8 cellular contexts compared by ENCODE assay signal in the genomic region with DNA sequence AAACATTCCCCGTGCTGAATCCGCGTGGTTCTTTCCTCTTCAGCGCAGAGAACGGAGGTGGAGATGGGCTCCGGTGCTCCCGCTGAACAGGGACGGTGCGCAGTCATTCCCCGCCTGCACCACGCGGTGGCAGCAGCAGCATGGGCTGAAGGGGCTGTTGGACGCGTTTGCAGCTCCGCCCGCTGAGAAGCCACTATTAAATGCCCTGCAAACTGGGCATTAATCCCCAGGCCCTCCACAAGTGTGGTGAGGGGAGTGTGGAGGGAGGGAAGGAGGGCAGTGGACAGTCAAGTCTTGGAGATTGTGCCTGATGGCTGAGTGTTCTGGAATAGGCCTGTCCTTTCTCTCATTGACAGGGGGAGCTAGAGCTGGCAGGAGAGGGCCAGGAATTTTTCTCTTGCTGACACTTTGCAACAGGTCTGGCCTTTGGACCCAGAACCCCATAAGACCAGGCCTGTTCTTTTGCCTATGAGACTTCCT.
DNase-seq lines count a peak whose midpoint lies in the region; ATAC-seq and TF ChIP-seq lines count a peak whose summit lies in the region.

No MANE protein-coding gene starts in this region.

- H3K79me1 ChIP-seq in IMR-90 (ENCODE audit: low read depth in 1 of 2, low read length in 2 of 2), result peaks cover 0 to 7% of the 10 kb centered on the region in 2 experiments; a peak in 2 of 4 replicates

- TF ChIP-seq POLR2A in IMR-90 (IDR thresholded peaks at IDR 0.05; ENCODE audit: low read depth, low read length) (peak; percentile 63; the same call in 1 of the 2 replicates), thyroid gland (IDR thresholded peaks at IDR 0.05) (no peak)

- peak overlapping the region; percentile 73 for H3K4ac ChIP-seq in IMR-90 (ENCODE audit: low read depth, low read length)

- H3K27ac ChIP-seq in DOHH2 (ENCODE audit: low read depth, low read length) (no peak overlapping the region), IMR-90 (ENCODE audit: insufficient read depth, low read length) (peak overlapping the region; percentile 55; the same call in 1 of the 2 replicates), thyroid gland (no peak overlapping the region)

- H3K36me3 ChIP-seq in DOHH2 (ENCODE audit: control insufficient read depth, low read length), result no peaks in the 10 kb centered on the region
- H3K36me3 ChIP-seq in IMR-90 (ENCODE audit: control insufficient read depth, insufficient read depth, low read length), result no peaks in the 10 kb centered on the region
- H3K36me3 ChIP-seq in thyroid gland, result no peaks in the 10 kb centered on the region

- CTCF ChIA-PET in IMR-90 (lab: Yijun Ruan, JAX), result interaction anchor here (0.5 to 2.8 kb wide), 20 partner anchors 11 to 944 kb away, joined by 3 to 22 read pairs (median 4); no protein-coding TSS in a partner anchor

- 0 out of 2 replicates have a peak overlapping the region, but pooled peaks have one; percentile 5 for H3K18ac ChIP-seq in IMR-90 (ENCODE audit: low read depth, low read length)

- H2BK5ac ChIP-seq in IMR-90 (ENCODE audit: low read depth, low read length, poor library complexity, severe bottlenecking), result peak overlapping the region; percentile 35

- H2AFZ ChIP-seq in IMR-90 (replicated peaks; ENCODE audit: low read length, poor library complexity), result peak overlapping the region; percentile 93

- in situ Hi-C loops in IMR-90 (cut with MboI; ENCODE audit: low sequenced_read_pairs), result loop anchor here (10.0 kb wide), 2 partner anchors 742 to 942 kb away; no protein-coding TSS in a partner anchor

- H2BK120ac ChIP-seq in IMR-90 (ENCODE audit: low read depth, low read length), result peak overlapping the region; percentile 83

- H3K27me3 ChIP-seq in DOHH2 (ENCODE audit: control insufficient read depth, low read length) (peaks cover 21% of the 10 kb centered on the region), IMR-90 (ENCODE audit: control insufficient read depth, insufficient read depth, low read length) (no peaks in the 10 kb centered on the region), thyroid gland (no peaks in the 10 kb centered on the region)

- H3K4me2 ChIP-seq in DOHH2 (ENCODE audit: low read length) (peak overlapping the region; percentile 2; the same call in 1 of the 2 replicates), IMR-90 (ENCODE audit: low read depth, low read length) (peak overlapping the region; percentile 65)

- H3F3A ChIP-seq in DOHH2 (ENCODE audit: control insufficient read depth, insufficient read depth), result no peaks in the 10 kb centered on the region

- peak overlapping the region; percentile 19 for H2AK9ac ChIP-seq in IMR-90 (replicated peaks; ENCODE audit: low read depth, low read length, poor library complexity)

- no peaks in the 10 kb centered on the region for H3K9me3 ChIP-seq in DOHH2 (ENCODE audit: control insufficient read depth, insufficient read depth, low read length)
- no peaks in the 10 kb centered on the region for H3K9me3 ChIP-seq in IMR-90 (ENCODE audit: control insufficient read depth, insufficient read depth, low read length)
- no peaks in the 10 kb centered on the region for H3K9me3 ChIP-seq in thyroid gland

- H4K8ac ChIP-seq in IMR-90 (ENCODE audit: low read depth in 2 of 2, low read length in 2 of 2), result peak overlapping the region in 1 of 2 experiments; percentile 53; a peak in 2 of 4 replicates

- H3K4me3 ChIP-seq in DOHH2 (ENCODE audit: low read length) (no peak overlapping the region), IMR-90 (ENCODE audit: insufficient read depth, low read depth, low read length) (peak overlapping the region; percentile 23; the same call in 1 of the 2 replicates), thyroid gland (replicated peaks in 1 of 3) (no peak overlapping the region)

- peak overlapping the region; percentile 44; the same call in 1 of the 2 replicates for H3K14ac ChIP-seq in IMR-90 (replicated peaks; ENCODE audit: low read depth, low read length)

- H3K9me2 ChIP-seq in DOHH2 (replicated peaks; ENCODE audit: control insufficient read depth, low read length), result no peaks in the 10 kb centered on the region

- H4K5ac ChIP-seq in IMR-90 (ENCODE audit: low read depth, low read length), result no peak overlapping the region

- H3K23ac ChIP-seq in IMR-90 (ENCODE audit: low read depth, low read length), result peak overlapping the region; percentile 20; the same call in 1 of the 2 replicates

- peak overlapping the region; percentile 59; the same call in 1 of the 2 replicates for H3K56ac ChIP-seq in IMR-90 (ENCODE audit: extremely low read depth, insufficient read depth, low read length)

- H4K20me1 ChIP-seq in DOHH2 (ENCODE audit: control insufficient read depth, insufficient read depth, low read depth, low read length) (no peaks in the 10 kb centered on the region), IMR-90 (ENCODE audit: insufficient read depth, low read length) (no peaks in the 10 kb centered on the region)

- no peaks in the 10 kb centered on the region for H3K79me2 ChIP-seq in DOHH2 (ENCODE audit: control insufficient read depth, low read length)

- H3K4me1 ChIP-seq in DOHH2 (ENCODE audit: control insufficient read depth, low read length), result 0 out of 2 replicates have a peak, but pooled peaks cover 4% of the 10 kb centered on the region
- H3K4me1 ChIP-seq in IMR-90 (ENCODE audit: control insufficient read depth, insufficient read depth, low read length), result peaks cover 13% of the 10 kb centered on the region
- peaks cover 8 to 13% of the 10 kb centered on the region in 2 donors for H3K4me1 ChIP-seq in thyroid gland

- 0 out of 3 replicates have a peak overlapping the region, but pooled peaks have one; percentile 3 for H2BK15ac ChIP-seq in IMR-90 (ENCODE audit: low read depth, low read length)

- peaks cover 9% of the 10 kb centered on the region for H3K9me1 ChIP-seq in IMR-90 (ENCODE audit: insufficient read depth, low read length)

- dilution Hi-C loops in IMR-90 (cut with HindIII; ENCODE audit: low sequenced_read_pairs, unreplicated experiment), result no loop called here

- peak overlapping the region; percentile 82 for H2BK20ac ChIP-seq in IMR-90 (ENCODE audit: low read depth, low read length)

- DNase-seq in IMR-90 (peak; percentile 79), SHP77 treated with DMSO at 0.1 percent for 48 hours (lab: John Stamatoyannopoulos, UW) (peak; percentile 35), activated gamma-delta T cell (lab: John Stamatoyannopoulos, UW) (peak; percentile 23), globus pallidus (ENCODE audit: low spot score) (peak; percentile 66), omental fat pad (ENCODE audit: low spot score) (peak; percentile 73), thyroid gland (peak; percentile 85 to 89)

- peak overlapping the region; percentile 44; the same call in 1 of the 2 replicates for H2AK5ac ChIP-seq in IMR-90 (ENCODE audit: low read depth, low read length)

- H4K91ac ChIP-seq in IMR-90 (ENCODE audit: insufficient read depth, low read depth, low read length), result peak overlapping the region; percentile 77

- peak; percentile 99 for TF ChIP-seq RAD21 in IMR-90 (IDR thresholded peaks at IDR 0.05; ENCODE audit: low read length)

- ATAC-seq in GM21717 (IDR thresholded peaks at IDR 0.05; ENCODE audit: unreplicated experiment), result peak; percentile 85
- peak; percentile 88 for ATAC-seq in IMR-90 (ENCODE audit: low read depth)
- peak; percentile 84 for ATAC-seq in omental fat pad (ENCODE audit: low FRiP score)

- WGBS in IMR-90 (ENCODE audit: extremely low coverage in 2 of 2, insufficient read length in 1 of 2), 2 experiments, result no CpG with 5 or more reads among the region's 16 CpGs
- WGBS in thyroid gland, 2 donors, result 0 to 1% methylated on average over 16 of the region's 16 CpGs

- POLR2A ChIA-PET in IMR-90 (lab: Charles Lee; ENCODE audit: unreplicated experiment), result interaction anchor here (1.0 kb wide), 1 partner anchor 13 kb away, joined by 3 read pairs; no protein-coding TSS in a partner anchor

- intact Hi-C loops in IMR-90 (cut with micrococcal nuclease) (loop anchor here (1.0 to 2.0 kb wide), 5 partner anchors 34 to 933 kb away; partner anchors contain the start of gene GLI3), thyroid gland (cut with DNase I) (loop anchor here (5.0 kb wide), 1 partner anchor 889 kb away; no protein-coding TSS in a partner anchor)

- peak overlapping the region; percentile 6; the same call in 1 of the 2 replicates for H3K9ac ChIP-seq in IMR-90 (ENCODE audit: low read depth, low read length)

- TF ChIP-seq CTCF in DOHH2 (IDR thresholded peaks at IDR 0.05; ENCODE audit: low read depth, low read length, poor library complexity, severe bottlenecking) (peak; percentile 99), IMR-90 (conservative IDR thresholded peaks at IDR 0.05; ENCODE audit: low read depth, low read length) (peak; percentile 97), omental fat pad (IDR thresholded peaks at IDR 0.05) (peak in 1 of 3 donors; percentile 63), thyroid gland (IDR thresholded peaks at IDR 0.05) (peak; percentile 88 to 99 (median 98))

- no TSS peak for BruUV-seq in IMR-90 (replicated peaks; lab: Mats Ljungman, UMichigan)

TF ChIP-seq in IMR-90, 13 proteins besides CTCF, POLR2A, EP300 and RAD21:
- TF ChIP-seq FOS (IDR thresholded peaks at IDR 0.05; ENCODE audit: low read depth, low read length) (0 out of 2 replicates have a peak, but pooled peaks have one; percentile 7), BHLHE40 (IDR thresholded peaks at IDR 0.05; ENCODE audit: low read depth, low read length) (no peak), SMC3 (IDR thresholded peaks at IDR 0.05; ENCODE audit: low read depth, low read length) (peak; percentile 92), MXI1 (IDR thresholded peaks at IDR 0.05; ENCODE audit: borderline replicate concordance, low read depth, low read length) (peak; percentile 37; the same call in 1 of the 2 replicates), RFX5 (IDR thresholded peaks at IDR 0.05; ENCODE audit: low read depth, low read length) (no peak), MAZ (IDR thresholded peaks at IDR 0.05; ENCODE audit: borderline replicate concordance, low read depth, low read length) (no peak)

Comparison
In these comparisons a context has a peak if more than half of its experiments do, and no peak if none do; other contexts are left out.
1. DNase-seq: peak in every context shown above with its lines; median percentile 87 in thyroid gland; 79 in IMR-90; 73 in omental fat pad; 66 in globus pallidus; 35 in SHP77 treated with DMSO at 0.1 percent for 48 hours; 23 in activated gamma-delta T cell.